In the genomic region with DNA sequence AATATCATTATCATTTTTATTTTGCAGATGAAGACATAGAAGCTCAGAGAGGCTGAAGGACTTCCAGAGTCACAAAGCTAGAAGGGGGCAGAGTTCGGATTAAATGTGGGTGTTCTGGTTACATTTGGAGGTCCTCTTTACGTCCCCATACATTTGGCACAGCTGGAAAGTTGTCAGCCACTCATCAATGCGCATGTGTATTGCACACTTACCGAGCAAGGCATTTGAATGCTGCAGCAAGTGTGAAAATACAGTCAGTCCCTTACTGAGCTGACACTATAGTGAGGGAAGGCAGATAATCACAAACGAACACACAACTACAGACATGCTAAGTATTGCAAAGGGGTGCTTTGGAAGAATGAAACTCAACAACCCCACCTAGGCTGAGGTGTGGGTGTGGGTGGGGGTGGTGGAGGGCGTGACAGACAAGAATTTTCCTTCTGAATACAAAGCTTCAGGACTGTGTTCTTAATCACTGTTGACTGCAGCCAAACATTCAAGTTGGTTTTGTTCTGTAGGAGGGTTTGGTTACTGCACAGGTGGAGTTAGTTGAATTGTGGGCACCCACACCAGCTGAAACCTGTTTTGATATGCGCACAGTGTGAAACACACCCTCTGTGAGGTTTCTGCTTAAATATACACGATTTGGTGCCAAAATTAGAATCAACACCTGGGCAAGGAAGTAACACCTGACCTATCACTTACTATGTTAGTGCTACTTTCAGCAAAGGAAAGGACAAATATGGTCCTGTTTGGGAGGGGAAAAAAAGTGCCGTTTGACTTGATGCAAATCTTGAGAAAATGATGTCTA, we compare ENCODE assay signal across 8 cellular contexts.
A peak's percentile ranks its signal among the peaks of the same experiment; 100 is the strongest.
DNase-seq lines count a peak whose midpoint lies in the region; ATAC-seq and TF ChIP-seq lines count a peak whose summit lies in the region.

No MANE protein-coding gene starts in this region.

- H3K36me3 Mint-ChIP-seq in Caco-2 (ENCODE audit: insufficient read depth, unreplicated experiment) (peaks cover 12% of the 10 kb centered on the region), natural killer cell (no peaks in the 10 kb centered on the region), H9 (ENCODE audit: insufficient read depth in 1 of 3, low read depth in 3 of 3) (peaks cover 5 to 18% (median 6%) of the 10 kb centered on the region in 3 experiments; a peak in 6 of 7 replicates)

- no peak overlapping the region for H3K4me3 ChIP-seq in Caco-2 (ENCODE audit: low read depth, low read length)

- H2BK120ac ChIP-seq in H9 (ENCODE audit: low read depth, low read length, poor library complexity, severe bottlenecking) = no peak overlapping the region

- no peak overlapping the region for H4K5ac ChIP-seq in H9 (ENCODE audit: insufficient read length, low read depth, low read length)

- no peak for TF ChIP-seq CTCF in Caco-2 (IDR thresholded peaks at IDR 0.05; ENCODE audit: insufficient read depth in 1 of 2, low read depth in 1 of 2, low read length in 1 of 2, severe bottlenecking in 1 of 2, unreplicated experiment in 1 of 2)
- no peak for TF ChIP-seq CTCF in natural killer cell (IDR thresholded peaks at IDR 0.05)
- no peak for TF ChIP-seq CTCF in H9 (conservative IDR thresholded peaks at IDR 0.05)

- no CpG with 5 or more reads among the region's 9 CpGs for WGBS in H9 (ENCODE audit: extremely low coverage, insufficient read length, low lambda C conversion rate)

- H3K79me2 ChIP-seq in H9 (ENCODE audit: insufficient read depth, low read length) = no peaks in the 10 kb centered on the region

- H4K20me1 ChIP-seq in H9 (ENCODE audit: control insufficient read depth, insufficient read depth, insufficient read length) = no peaks in the 10 kb centered on the region

- intact Hi-C loops in Caco-2 (cut with micrococcal nuclease; ENCODE audit: unreplicated experiment) (no loop called here), natural killer cell (cut with micrococcal nuclease) (loop anchor here (1.0 to 10.0 kb wide), 5 partner anchors 47 to 243 kb away; a partner anchor contains a TSS)

- no peak overlapping the region for H3K9ac ChIP-seq in H9 (ENCODE audit: extremely low read depth, insufficient read length, low read length)

- no peak overlapping the region for H3K4ac ChIP-seq in H9 (ENCODE audit: low read depth, low read length)

- no peak overlapping the region for H3K4me3 Mint-ChIP-seq in Caco-2 (ENCODE audit: unreplicated experiment)
- peak overlapping the region; percentile 83 for H3K4me3 Mint-ChIP-seq in natural killer cell
- H3K4me3 Mint-ChIP-seq in H9 = no peak overlapping the region

- H2BK20ac ChIP-seq in H9 (ENCODE audit: low read depth, low read length, poor library complexity, severe bottlenecking) = no peak overlapping the region

- H2AFZ ChIP-seq in H9 (ENCODE audit: low read length) = no peak overlapping the region

- H3K27me3 ChIP-seq in Caco-2 (replicated peaks; ENCODE audit: control insufficient read depth, insufficient read depth, low read length) = no peaks in the 10 kb centered on the region
- no peaks in the 10 kb centered on the region for H3K27me3 ChIP-seq in H9 (ENCODE audit: insufficient read depth, low read length)

- H3K27me3 Mint-ChIP-seq in Caco-2 (ENCODE audit: insufficient read depth, unreplicated experiment) (no peaks in the 10 kb centered on the region), natural killer cell (ENCODE audit: low read depth in 2 of 2) (no peaks in the 10 kb centered on the region), H9 (ENCODE audit: low read depth) (peaks cover 20% of the 10 kb centered on the region)

- no peaks in the 10 kb centered on the region for H3K23me2 ChIP-seq in H9 (ENCODE audit: insufficient read length, low read depth, low read length, poor library complexity, severe bottlenecking)

- H3K4me1 Mint-ChIP-seq in Caco-2 (ENCODE audit: low read depth, unreplicated experiment) (peaks cover 18% of the 10 kb centered on the region), natural killer cell (peaks cover 94% of the 10 kb centered on the region in 2 donors), H9 (peaks cover 25% of the 10 kb centered on the region in 2 experiments)

- no peaks in the 10 kb centered on the region for H3K36me3 ChIP-seq in Caco-2 (ENCODE audit: control insufficient read depth, insufficient read depth, low read length)

- H3K9me3 Mint-ChIP-seq in Caco-2 (ENCODE audit: unreplicated experiment) (peaks cover 29% of the 10 kb centered on the region), natural killer cell (peaks cover 4% of the 10 kb centered on the region in 2 donors), H9 (peaks cover 20 to 21% of the 10 kb centered on the region in 2 experiments)

- ATAC-seq in GM21367 (IDR thresholded peaks at IDR 0.05; ENCODE audit: unreplicated experiment) = peak; percentile 78
- ATAC-seq in HG03575 (IDR thresholded peaks at IDR 0.05; ENCODE audit: extremely low read depth, insufficient number of reproducible peaks, low FRiP score, unreplicated experiment) = peak; percentile 42
- ATAC-seq in natural killer cell = peak; percentile 85 to 95 (median 91)

- no peak overlapping the region for H2AK5ac ChIP-seq in H9 (ENCODE audit: insufficient read length, low read length)

- H3K56ac ChIP-seq in H9 (ENCODE audit: insufficient read length, low read depth, low read length) = no peak overlapping the region

- peak overlapping the region; percentile 35 for H3K27ac Mint-ChIP-seq in Caco-2 (ENCODE audit: unreplicated experiment)
- peak overlapping the region; percentile 92 to 93 for H3K27ac Mint-ChIP-seq in natural killer cell
- H3K27ac Mint-ChIP-seq in H9 = no peak overlapping the region

- H2BK5ac ChIP-seq in H9 (ENCODE audit: insufficient read length, low read length) = no peak overlapping the region

- H3K79me1 ChIP-seq in H9 (ENCODE audit: insufficient read depth, low read depth, low read length, poor library complexity, severe bottlenecking) = no peaks in the 10 kb centered on the region

- H2BK12ac ChIP-seq in H9 (ENCODE audit: insufficient read length, low read depth, low read length) = no peak overlapping the region

- no peak overlapping the region for H4K91ac ChIP-seq in H9 (ENCODE audit: insufficient read length, low read depth, low read length)

- H3K27ac ChIP-seq in H9 (ENCODE audit: insufficient read length, low read depth, low read length) = no peak overlapping the region

- CTCF ChIA-PET in Caco-2 (lab: Charles Lee) = no interaction called here

- DNase-seq in Caco-2 (no peak), natural killer cell (peak; percentile 65), NCI-H1694 (lab: John Stamatoyannopoulos, UW) (no peak), H9 (no peak), NCI-H526 treated with DMSO at 0.1 percent for 48 hours (lab: John Stamatoyannopoulos, UW) (no peak)
- DNase-seq in activated CD8-positive, alpha-beta memory T cell treated with anti-CD3 and anti-CD28 coated beads, Interleukin-2, amount 50 U/mL, for 4 hours = peak; percentile 50

- no TSS peak for BruUV-seq in Caco-2 (replicated peaks; lab: Mats Ljungman, UMichigan)

- peaks cover 17% of the 10 kb centered on the region for H3K4me1 ChIP-seq in Caco-2
- H3K4me1 ChIP-seq in H9 (ENCODE audit: insufficient read depth, low read length) = peaks cover 7% of the 10 kb centered on the region; the same call in 1 of the 2 replicates

- H3T11ph ChIP-seq in H9 (ENCODE audit: low read length) = no peak overlapping the region

- no peak overlapping the region for H3K18ac ChIP-seq in H9 (ENCODE audit: insufficient read length, low read depth, low read length)

- H2BK15ac ChIP-seq in H9 (ENCODE audit: low read depth, low read length) = no peak overlapping the region

- H4K8ac ChIP-seq in H9 (replicated peaks; ENCODE audit: insufficient read length, low read depth, low read length) = no peak overlapping the region

- H3K4me2 ChIP-seq in H9 (ENCODE audit: insufficient read depth, insufficient read length, low read length) = no peak overlapping the region

- H3K9me3 ChIP-seq in Caco-2 = peaks cover 29% of the 10 kb centered on the region
- peaks cover 9% of the 10 kb centered on the region for H3K9me3 ChIP-seq in H9 (ENCODE audit: control insufficient read depth, low read depth, low read length)

- no peak overlapping the region for H3K23ac ChIP-seq in H9 (ENCODE audit: insufficient read length, low read depth, low read length)

- no peak overlapping the region for H3K14ac ChIP-seq in H9 (ENCODE audit: insufficient read depth, low read length)

- POLR2A ChIA-PET in Caco-2 (lab: Charles Lee) = no interaction called here

Comparison
In these comparisons a context has a peak if more than half of its experiments do, and no peak if none do; other contexts are left out.
1. DNase-seq: peak in activated CD8-positive, alpha-beta memory T cell treated with anti-CD3 and anti-CD28 coated beads, Interleukin-2, amount 50 U/mL, for 4 hours (single experiment) and natural killer cell (single experiment); none in Caco-2 (0 of 2), NCI-H1694 (single experiment), H9 (single experiment) and NCI-H526 treated with DMSO at 0.1 percent for 48 hours (single experiment).
2. H3K27ac Mint-ChIP-seq: peak in Caco-2 (single experiment) and natural killer cell (2 of 2); none in H9 (0 of 3).
3. Peak in every context shown above with its lines, with median percentiles within 50 percentile points of each other: ATAC-seq.